In the genomic region with DNA sequence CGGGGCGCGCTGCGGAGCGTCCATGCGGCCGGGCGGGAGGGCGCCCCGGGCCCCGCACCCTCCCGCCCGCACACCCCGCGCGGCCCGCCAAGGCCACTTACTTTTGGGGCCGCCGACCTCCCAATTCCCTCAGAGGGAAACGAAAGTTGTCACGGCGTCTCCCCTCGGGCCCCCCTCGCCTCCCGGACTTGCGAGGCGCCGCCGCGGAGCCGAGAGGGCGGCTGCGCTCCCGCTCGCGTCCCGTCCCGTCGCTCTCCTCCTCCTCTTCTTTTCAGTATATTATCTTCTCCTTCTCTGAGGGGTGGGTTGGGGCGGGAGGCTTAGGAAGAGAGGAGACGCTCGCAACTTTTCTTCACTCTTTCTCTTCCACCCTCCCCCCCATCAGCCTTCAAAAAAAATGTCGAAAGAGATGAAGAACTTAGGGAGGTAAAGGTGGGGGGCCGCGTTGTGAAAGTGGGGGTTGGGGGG, we compare ENCODE assay signal across 8 cellular contexts. TPM values are rescaled to one million over a fixed set of nuclear protein-coding genes. Genes with fewer than 3 reads are reported as not detected.
DNase-seq lines count a peak whose midpoint lies in the region; ATAC-seq and TF ChIP-seq lines count a peak whose summit lies in the region.

No MANE protein-coding gene starts in this region.

- no peaks in the 10 kb centered on the region for H3K27me3 Mint-ChIP-seq in CD8-positive, alpha-beta T cell (ENCODE audit: low read depth)
- H3K27me3 Mint-ChIP-seq in stimulated activated naive CD8-positive, alpha-beta T cell treated with anti-CD3 and anti-CD28 coated beads, Interleukin-15, amount 100 ng/mL, for 72 hours: no peaks in the 10 kb centered on the region

- peak overlapping the region; percentile 96 for H3K27ac Mint-ChIP-seq in CD8-positive, alpha-beta T cell
- peak overlapping the region; percentile 99 to 100 for H3K27ac Mint-ChIP-seq in stimulated activated naive CD8-positive, alpha-beta T cell treated with anti-CD3 and anti-CD28 coated beads, Interleukin-15, amount 100 ng/mL, for 72 hours

- no peaks in the 10 kb centered on the region for H3K27me3 ChIP-seq in CD8-positive, alpha-beta T cell (ENCODE audit: insufficient read depth, low read length)

- H3K9me3 ChIP-seq in CD8-positive, alpha-beta T cell (ENCODE audit: low read length): no peaks in the 10 kb centered on the region

- H3K36me3 Mint-ChIP-seq in CD8-positive, alpha-beta T cell: peaks cover 11% of the 10 kb centered on the region

- no peak for TF ChIP-seq POLR2A in lower leg skin (IDR thresholded peaks at IDR 0.05)

- peak overlapping the region; percentile 86 for H3K4me3 Mint-ChIP-seq in CD8-positive, alpha-beta T cell
- H3K4me3 Mint-ChIP-seq in stimulated activated naive CD8-positive, alpha-beta T cell treated with anti-CD3 and anti-CD28 coated beads, Interleukin-15, amount 100 ng/mL, for 72 hours: peak overlapping the region; percentile 87 to 90

- intact Hi-C loops in CD8-positive, alpha-beta T cell (cut with DNase I, micrococcal nuclease): loop anchor here (1.0 to 5.0 kb wide), 5 partner anchors 35 to 913 kb away; a partner anchor contains a TSS
- intact Hi-C loops in lower leg skin (cut with DNase I; ENCODE audit: low total_unique reads): no loop called here

- peak overlapping the region; percentile 96 for H3K27ac ChIP-seq in CD8-positive, alpha-beta T cell (ENCODE audit: low read depth, low read length)

- CTCF ChIA-PET in CD8-positive, alpha-beta T cell (lab: Charles Lee): interaction anchor here (0.9 to 2.9 kb wide), 4 partner anchors 51 to 186 kb away, joined by 3 to 27 read pairs (median 8); no protein-coding TSS in a partner anchor

- H3K36me3 ChIP-seq in CD8-positive, alpha-beta T cell (ENCODE audit: insufficient read depth, low read length): no peaks in the 10 kb centered on the region

- ATAC-seq in CD8-positive, alpha-beta T cell: peak; percentile 5
- peak; percentile 0 for ATAC-seq in HG03025 (IDR thresholded peaks at IDR 0.05; ENCODE audit: low FRiP score, unreplicated experiment)
- ATAC-seq in activated CD4-positive, CD25-positive, alpha-beta regulatory T cell treated with anti-CD3 and anti-CD28 coated beads, Interleukin-2, amount 50 U/mL, for 24 hours: peak; percentile 1 to 4
- peak; percentile 4 for ATAC-seq in stimulated activated naive CD8-positive, alpha-beta T cell treated with anti-CD3 and anti-CD28 coated beads, Interleukin-15, amount 100 ng/mL, for 72 hours
- ATAC-seq in GM21723 (IDR thresholded peaks at IDR 0.05; ENCODE audit: unreplicated experiment): no peak

- TF ChIP-seq CTCF in CD8-positive, alpha-beta T cell (IDR thresholded peaks at IDR 0.05): no peak
- TF ChIP-seq CTCF in lower leg skin (IDR thresholded peaks at IDR 0.05): no peak

- peaks cover 6% of the 10 kb centered on the region for H3K9me3 Mint-ChIP-seq in CD8-positive, alpha-beta T cell
- peaks cover 0 to 8% of the 10 kb centered on the region in 2 donors for H3K9me3 Mint-ChIP-seq in stimulated activated naive CD8-positive, alpha-beta T cell treated with anti-CD3 and anti-CD28 coated beads, Interleukin-15, amount 100 ng/mL, for 72 hours

- H3K4me1 ChIP-seq in CD8-positive, alpha-beta T cell (ENCODE audit: insufficient read depth, low read length): peaks cover 16% of the 10 kb centered on the region

- H3K4me1 Mint-ChIP-seq in CD8-positive, alpha-beta T cell (ENCODE audit: low read depth): peaks cover 47% of the 10 kb centered on the region
- peaks cover 43% of the 10 kb centered on the region for H3K4me1 Mint-ChIP-seq in stimulated activated naive CD8-positive, alpha-beta T cell treated with anti-CD3 and anti-CD28 coated beads, Interleukin-15, amount 100 ng/mL, for 72 hours

- WGBS in lower leg skin, 2 donors: 1% methylated on average over 25 to 30 of the region's 45 CpGs

- peak overlapping the region; percentile 77 for H3K4me3 ChIP-seq in CD8-positive, alpha-beta T cell (ENCODE audit: low read depth, low read length)
- peak overlapping the region; percentile 86 for H3K4me3 ChIP-seq in lower leg skin (ENCODE audit: low read depth, poor library complexity, severe bottlenecking)

- POLR2A ChIA-PET in CD8-positive, alpha-beta T cell (lab: Charles Lee): interaction anchor here (0.9 to 2.7 kb wide), 11 partner anchors 11 to 186 kb away, joined by 3 to 11 read pairs (median 6); no protein-coding TSS in a partner anchor

- peak; percentile 2 to 61 (median 27) for DNase-seq in CD8-positive, alpha-beta T cell
- DNase-seq in dedifferentiated amniotic fluid mesenchymal stem cell (ENCODE audit: extremely low spot score): peak; percentile 16
- peak in 1 of 2 donors; percentile 21 for DNase-seq in lower leg skin (ENCODE audit: low spot score in 2 of 2)
- peak; percentile 29 to 33 for DNase-seq in stimulated activated naive CD8-positive, alpha-beta T cell treated with anti-CD3 and anti-CD28 coated beads, Interleukin-15, amount 100 ng/mL, for 72 hours
- no peak for DNase-seq in GF-D8 (lab: John Stamatoyannopoulos, UW)

RNA-seq across cellular contexts. Expression of a gene that starts 0.6 kb away (rescaled TPM):
- total RNA-seq in CD8-positive, alpha-beta T cell: 10 to 100 TPM; 27.9 to 34.1 TPM
- 10 to 100 TPM; 15.3 to 29.0 (median 25.0) TPM for total RNA-seq in lower leg skin

RNA-seq across cellular contexts. Expression of a gene that starts 49.6 kb away (rescaled TPM):
- 10 to 100 TPM; 10.2 to 11.8 TPM for total RNA-seq in CD8-positive, alpha-beta T cell
- total RNA-seq in lower leg skin: 10 to 100 TPM; 36.1 to 47.0 (median 44.5) TPM
